16 cellular contexts compared by ENCODE assay signal in the genomic region with DNA sequence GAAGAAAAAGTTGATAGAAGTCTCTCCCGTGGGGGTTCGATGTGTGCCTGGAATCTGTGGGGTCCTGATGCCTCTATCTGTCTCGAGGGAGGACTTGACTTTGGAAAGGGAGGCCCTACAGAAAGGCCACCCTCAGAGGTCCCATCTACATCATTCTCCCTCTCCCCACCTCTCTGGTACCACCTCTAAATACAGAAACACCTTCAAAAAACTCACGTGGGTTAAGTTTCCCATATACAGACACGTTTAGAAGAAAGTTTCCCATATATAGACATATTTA. TPM values are rescaled to one million over a fixed set of nuclear protein-coding genes. Genes with fewer than 3 reads are reported as not detected.
"Had no signal": no experiment of that assay in that cellular context is flagged by ENCODE, and none has a peak within 500 bp of the region (broad histone marks: within the 10 kb centered on the region; RNA-seq: fewer than 3 reads in every experiment).

No MANE protein-coding gene starts in this region.

- H3K4me3 ChIP-seq: coronary artery, SK-N-MC, thyroid gland had no signal

- H3K4me3 Mint-ChIP-seq: activated B cell treated with CpG ODN at 0.5 μM for 24 hours; activated CD4-positive, alpha-beta T cell treated with anti-CD3 and anti-CD28 coated beads, Interleukin-2, amount 10 ng/mL, durations not matched to agents 7 days and 5 days; activated naive CD4-positive, alpha-beta T cell treated with anti-CD3 and anti-CD28 coated beads, Interleukin-2, amount 50 U/mL, for 24 hours; natural killer cell; stimulated activated naive CD8-positive, alpha-beta T cell treated with anti-CD3 and anti-CD28 coated beads, Interleukin-15, amount 100 ng/mL, for 72 hours; T-helper 1 cell treated with Interleukin-12 subunit alpha and Interleukin-12 subunit beta and Interleukin-4 antibody, amounts not matched to agents 30 μg/mL and 1 μg/mL, for 36 hours had no signal

- H3K36me3 Mint-ChIP-seq: activated naive CD4-positive, alpha-beta T cell treated with anti-CD3 and anti-CD28 coated beads, Interleukin-2, amount 50 U/mL, for 24 hours; natural killer cell had no signal

- H3K4me1 Mint-ChIP-seq: activated naive CD4-positive, alpha-beta T cell treated with anti-CD3 and anti-CD28 coated beads, Interleukin-2, amount 50 U/mL, for 24 hours; natural killer cell; stimulated activated naive CD8-positive, alpha-beta T cell treated with anti-CD3 and anti-CD28 coated beads, Interleukin-15, amount 100 ng/mL, for 72 hours had no signal

- H3K27ac Mint-ChIP-seq: activated B cell treated with CpG ODN at 0.5 μM for 24 hours; activated CD4-positive, alpha-beta T cell treated with anti-CD3 and anti-CD28 coated beads, Interleukin-2, amount 10 ng/mL, durations not matched to agents 7 days and 5 days; activated naive CD4-positive, alpha-beta T cell treated with anti-CD3 and anti-CD28 coated beads, Interleukin-2, amount 50 U/mL, for 24 hours; natural killer cell; stimulated activated naive CD8-positive, alpha-beta T cell treated with anti-CD3 and anti-CD28 coated beads, Interleukin-15, amount 100 ng/mL, for 72 hours; T-helper 1 cell treated with Interleukin-12 subunit alpha and Interleukin-12 subunit beta and Interleukin-4 antibody, amounts not matched to agents 30 μg/mL and 1 μg/mL, for 36 hours had no signal

- H3K9me3 ChIP-seq: thyroid gland had no signal

- DNase-seq: activated B cell treated with CpG ODN at 0.5 μM for 24 hours; activated CD4-positive, alpha-beta T cell treated with anti-CD3 and anti-CD28 coated beads, Interleukin-2, amount 10 ng/mL, durations not matched to agents 7 days and 5 days; activated effector memory CD4-positive, alpha-beta T cell treated with Interleukin-2 at 50 U/mL for 16 hours; activated T-cell treated with anti-CD3 and anti-CD28 coated beads, Interleukin-2, amount 50 U/mL, for 1 hour; caudate nucleus; erythroblast; natural killer cell; nucleus accumbens; stimulated activated CD4-positive, alpha-beta T cell treated with anti-CD3 and anti-CD28 coated beads, Interleukin-4, amount 100 ng/mL, for 4 hours; stimulated activated naive CD8-positive, alpha-beta T cell treated with anti-CD3 and anti-CD28 coated beads, Interleukin-15, amount 100 ng/mL, for 72 hours had no signal

- H3K27ac ChIP-seq: SK-N-MC had no signal

- H3K27me3 ChIP-seq: thyroid gland had no signal

- H3K36me3 ChIP-seq: thyroid gland had no signal

- H3K9me3 Mint-ChIP-seq: activated naive CD4-positive, alpha-beta T cell treated with anti-CD3 and anti-CD28 coated beads, Interleukin-2, amount 50 U/mL, for 24 hours; natural killer cell; T-helper 1 cell treated with Interleukin-12 subunit alpha and Interleukin-12 subunit beta and Interleukin-4 antibody, amounts not matched to agents 30 μg/mL and 1 μg/mL, for 36 hours had no signal

- ATAC-seq: natural killer cell; stimulated activated naive CD8-positive, alpha-beta T cell treated with anti-CD3 and anti-CD28 coated beads, Interleukin-15, amount 100 ng/mL, for 72 hours had no signal

RNA-seq across cellular contexts. Expression of gene TMEM37, which starts 5.3 kb away (rescaled TPM):
- total RNA-seq: activated CD4-positive, alpha-beta T cell treated with anti-CD3 and anti-CD28 coated beads, Interleukin-2, amount 10 ng/mL, durations not matched to agents 7 days and 5 days; kidney epithelial cell; natural killer cell had no signal
